ENCODE assay signal across 8 cellular contexts in genomic region chr7:90244565-90244908, GRCh38. TPM values are rescaled to one million over a fixed set of nuclear protein-coding genes. Genes with fewer than 3 reads are reported as not detected.
DNase-seq lines count a peak whose midpoint lies in the region; ATAC-seq and TF ChIP-seq lines count a peak whose summit lies in the region.

No MANE protein-coding gene starts in this region.

- H3K27ac ChIP-seq in skeletal muscle tissue (ENCODE audit: low read depth, low read length) = no peak overlapping the region

- H3K36me3 ChIP-seq in skeletal muscle tissue (ENCODE audit: control insufficient read depth in 3 of 3, insufficient read depth in 3 of 3, low read length in 3 of 3) = no peaks in the 10 kb centered on the region

- H3K9me3 ChIP-seq in skeletal muscle tissue (ENCODE audit: control insufficient read depth in 3 of 3, low read length in 3 of 3) = no peaks in the 10 kb centered on the region

- ATAC-seq in GM21723 (IDR thresholded peaks at IDR 0.05; ENCODE audit: unreplicated experiment) = peak; percentile 5
- ATAC-seq in T-cell (replicated peaks in 1 of 4) = peak in 1 of 4 experiments; percentile 5
- ATAC-seq in HG02759 (IDR thresholded peaks at IDR 0.05; ENCODE audit: unreplicated experiment) = no peak

- CTCF ChIA-PET in T-cell (lab: Charles Lee) = interaction anchor here in 1 of 2 donors (0.5 kb wide), 1 partner anchor 1697 kb away, joined by 3 read pairs; no protein-coding TSS in a partner anchor

- POLR2A ChIA-PET in T-cell (lab: Charles Lee) = interaction anchor here in 1 of 2 donors (0.7 kb wide), 1 partner anchor 138 kb away, joined by 6 read pairs; no protein-coding TSS in a partner anchor

- H3K36me3 Mint-ChIP-seq in T-cell = no peaks in the 10 kb centered on the region
- H3K36me3 Mint-ChIP-seq in glutamatergic neuron (ENCODE audit: unreplicated experiment) = no peaks in the 10 kb centered on the region

- DNase-seq in T-cell = no peak
- DNase-seq in glutamatergic neuron = no peak
- DNase-seq in NCI-H128 (lab: John Stamatoyannopoulos, UW; ENCODE audit: unreplicated experiment) = no peak
- no peak for DNase-seq in putamen (ENCODE audit: low spot score)
- DNase-seq in ureter (ENCODE audit: low spot score) = no peak

- H3K27ac Mint-ChIP-seq in T-cell (no peak overlapping the region), glutamatergic neuron (ENCODE audit: unreplicated experiment) (peak overlapping the region; percentile 18)

- H3K4me1 ChIP-seq in skeletal muscle tissue (ENCODE audit: control insufficient read depth in 3 of 3, insufficient read depth in 3 of 3, low read length in 3 of 3) = peaks cover 11 to 15% (median 12%) of the 10 kb centered on the region in 3 donors

- H3K4me3 Mint-ChIP-seq in T-cell = peak overlapping the region; percentile 83 to 93 (median 88)
- peak overlapping the region; percentile 97 for H3K4me3 Mint-ChIP-seq in glutamatergic neuron (ENCODE audit: unreplicated experiment)

- peak overlapping the region; percentile 79 to 88 (median 81) for H3K9ac ChIP-seq in skeletal muscle tissue (ENCODE audit: low read depth in 1 of 3, low read length in 3 of 3)

- H3K4me1 Mint-ChIP-seq in T-cell (peaks cover 17 to 26% (median 23%) of the 10 kb centered on the region in 3 donors), glutamatergic neuron (ENCODE audit: low read depth, unreplicated experiment) (no peaks in the 10 kb centered on the region)

- no peak for TF ChIP-seq CTCF in glutamatergic neuron (IDR thresholded peaks at IDR 0.05; ENCODE audit: partially characterized antibody, unreplicated experiment)

- no peaks in the 10 kb centered on the region for H3K27me3 ChIP-seq in skeletal muscle tissue (ENCODE audit: control insufficient read depth in 3 of 3, insufficient read depth in 3 of 3, low read length in 3 of 3)

- peaks cover 33% of the 10 kb centered on the region in 2 donors for H3K27me3 Mint-ChIP-seq in T-cell
- peaks cover 5% of the 10 kb centered on the region for H3K27me3 Mint-ChIP-seq in glutamatergic neuron (ENCODE audit: unreplicated experiment)

- peak overlapping the region; percentile 92 to 99 (median 98) for H3K4me3 ChIP-seq in skeletal muscle tissue (ENCODE audit: low read length in 3 of 3)

- no peaks in the 10 kb centered on the region for H3K9me3 Mint-ChIP-seq in T-cell
- peaks cover 5% of the 10 kb centered on the region for H3K9me3 Mint-ChIP-seq in glutamatergic neuron (ENCODE audit: unreplicated experiment)

RNA-seq across cellular contexts. Expression of gene CFAP69, which starts 0.4 kb away (rescaled TPM):
- total RNA-seq in T-cell (under 1 TPM in 4 of 5 donors, not detected in 1; 0.20 to 0.64 (median 0.41) TPM), glutamatergic neuron (ENCODE audit: unreplicated experiment) (0.71 TPM), skeletal muscle tissue (2.6 TPM), ureter (9.3 TPM)

RNA-seq across cellular contexts. Expression of gene STEAP2, which starts 33.0 kb away (rescaled TPM):
- total RNA-seq in T-cell = under 1 TPM in 2 of 5 donors, not detected in 3; 0.19 to 0.20 TPM
- 0.59 TPM for total RNA-seq in glutamatergic neuron (ENCODE audit: unreplicated experiment)
- total RNA-seq in skeletal muscle tissue = 2.6 TPM
- 47.1 TPM for total RNA-seq in ureter

Comparison
In these comparisons a context has a peak if more than half of its experiments do, and no peak if none do; other contexts are left out.
1. RNA of gene STEAP2, which starts 33.0 kb away (total RNA-seq): 47.1 TPM in ureter (single experiment); 2.6 TPM in skeletal muscle tissue (single experiment), 0.59 TPM in glutamatergic neuron (single experiment) and 0.19 to 0.20 TPM in T-cell; every median in the first group is over 10 times any median in the second.